ENCODE assay signal across 8 cellular contexts in genomic region chr9:78296208-78296892, GRCh38. TPM values are rescaled to one million over a fixed set of nuclear protein-coding genes. Genes with fewer than 3 reads are reported as not detected.
DNase-seq lines count a peak whose midpoint lies in the region; ATAC-seq and TF ChIP-seq lines count a peak whose summit lies in the region.

No MANE protein-coding gene starts in this region.

- H3K36me3 Mint-ChIP-seq in activated CD4-positive, alpha-beta memory T cell treated with anti-CD3 and anti-CD28 coated beads, Interleukin-2, amount 10 ng/mL, durations not matched to agents 7 days and 5 days (ENCODE audit: low read depth), result peaks cover 23% of the 10 kb centered on the region

- H3K4me1 ChIP-seq in esophagus muscularis mucosa, result peaks cover 30 to 36% (median 31%) of the 10 kb centered on the region in 4 donors
- peaks cover 11 to 15% of the 10 kb centered on the region in 2 donors for H3K4me1 ChIP-seq in mucosa of rectum (ENCODE audit: control insufficient read depth in 2 of 2, insufficient read depth in 2 of 2, low read length in 2 of 2)
- H3K4me1 ChIP-seq in transverse colon, result peaks cover 0 to 29% (median 26%) of the 10 kb centered on the region in 4 donors

- H3K27me3 Mint-ChIP-seq in activated CD4-positive, alpha-beta memory T cell treated with anti-CD3 and anti-CD28 coated beads, Interleukin-2, amount 10 ng/mL, durations not matched to agents 7 days and 5 days, result no peaks in the 10 kb centered on the region

- TF ChIP-seq EP300 in esophagus muscularis mucosa (IDR thresholded peaks at IDR 0.05) (no peak), transverse colon (IDR thresholded peaks at IDR 0.05; ENCODE audit: low read depth) (no peak)

- no peaks in the 10 kb centered on the region for H3K9me3 Mint-ChIP-seq in activated CD4-positive, alpha-beta memory T cell treated with anti-CD3 and anti-CD28 coated beads, Interleukin-2, amount 10 ng/mL, durations not matched to agents 7 days and 5 days

- under 1% methylated on average over 32 of the region's 32 CpGs for WGBS in esophagus muscularis mucosa
- WGBS in transverse colon (ENCODE audit: low coverage in 1 of 2), 2 donors, result 12% methylated on average over 32 of the region's 32 CpGs; no CpG with 5 or more reads in 1 of the 2 donors

- peaks cover 0 to 7% (median 2%) of the 10 kb centered on the region in 4 donors for H3K27me3 ChIP-seq in esophagus muscularis mucosa
- peaks cover 7 to 14% of the 10 kb centered on the region in 2 donors for H3K27me3 ChIP-seq in mucosa of rectum (ENCODE audit: control insufficient read depth in 2 of 2, insufficient read depth in 2 of 2, low read length in 2 of 2)
- H3K27me3 ChIP-seq in transverse colon, result peaks cover 23% of the 10 kb centered on the region

- DNase-seq in EH (ENCODE audit: low read depth) (peak; percentile 68), NCI-H1092 (lab: John Stamatoyannopoulos, UW) (peak; percentile 29), esophagus muscularis mucosa (ENCODE audit: extremely low spot score) (no peak), transverse colon (peak; percentile 20)
- DNase-seq in activated CD4-positive, alpha-beta memory T cell treated with anti-CD3 and anti-CD28 coated beads, Interleukin-2, amount 10 ng/mL, durations not matched to agents 7 days and 5 days, result no peak

- peak overlapping the region; percentile 71 to 86 (median 75) for H3K27ac ChIP-seq in esophagus muscularis mucosa (replicated peaks in 1 of 4)
- H3K27ac ChIP-seq in mucosa of rectum (ENCODE audit: low read depth in 2 of 2, low read length in 2 of 2), result no peak overlapping the region
- peak overlapping the region; percentile 50 to 74 (median 58) for H3K27ac ChIP-seq in transverse colon

- CTCF ChIA-PET in activated CD4-positive, alpha-beta memory T cell treated with anti-CD3 and anti-CD28 coated beads, Interleukin-2, amount 10 ng/mL, durations not matched to agents 7 days and 5 days (lab: Charles Lee), result interaction anchor here (0.5 to 1.5 kb wide), 11 partner anchors 8 to 478 kb away, joined by 3 to 8 read pairs (median 4); partner anchors contain the start of gene CEP78

- H3K4me3 ChIP-seq in esophagus muscularis mucosa (peak overlapping the region; percentile 65 to 82 (median 69)), mucosa of rectum (ENCODE audit: low read length in 2 of 2) (peak overlapping the region; percentile 72 to 74), transverse colon (peak overlapping the region; percentile 10 to 65 (median 49))

- peak overlapping the region; percentile 87 for H3K27ac Mint-ChIP-seq in activated CD4-positive, alpha-beta memory T cell treated with anti-CD3 and anti-CD28 coated beads, Interleukin-2, amount 10 ng/mL, durations not matched to agents 7 days and 5 days

- in situ Hi-C loops in transverse colon (cut with MboI; ENCODE audit: low pct_ligation_motif_present in 1 of 4, low pct_unique_long_range_greater_than_20kb in 1 of 4, low sequenced_read_pairs in 3 of 4), result no loop called here

- peak overlapping the region; percentile 93 for H3K4me3 Mint-ChIP-seq in activated CD4-positive, alpha-beta memory T cell treated with anti-CD3 and anti-CD28 coated beads, Interleukin-2, amount 10 ng/mL, durations not matched to agents 7 days and 5 days

- TF ChIP-seq CTCF in esophagus muscularis mucosa (IDR thresholded peaks at IDR 0.05) (no peak), transverse colon (IDR thresholded peaks at IDR 0.05) (no peak)

- intact Hi-C loops in esophagus muscularis mucosa (cut with DNase I), result loop anchor here (5.0 kb wide), 1 partner anchor 34 kb away; no protein-coding TSS in a partner anchor
- intact Hi-C loops in transverse colon (cut with DNase I; ENCODE audit: low total_unique reads), result no loop called here

- POLR2A ChIA-PET in activated CD4-positive, alpha-beta memory T cell treated with anti-CD3 and anti-CD28 coated beads, Interleukin-2, amount 10 ng/mL, durations not matched to agents 7 days and 5 days (lab: Charles Lee), result interaction anchor here (0.6 to 5.5 kb wide), 22 partner anchors 8 to 1276 kb away, joined by 3 to 51 read pairs (median 4); partner anchors contain the start of genes CEP78 and TLE4

- ATAC-seq in GM21367 (IDR thresholded peaks at IDR 0.05; ENCODE audit: unreplicated experiment) (no peak), HG03135 (IDR thresholded peaks at IDR 0.05; ENCODE audit: unreplicated experiment) (no peak)

- peaks cover 50% of the 10 kb centered on the region for H3K4me1 Mint-ChIP-seq in activated CD4-positive, alpha-beta memory T cell treated with anti-CD3 and anti-CD28 coated beads, Interleukin-2, amount 10 ng/mL, durations not matched to agents 7 days and 5 days

- H3K9me3 ChIP-seq in esophagus muscularis mucosa (no peaks in the 10 kb centered on the region), mucosa of rectum (ENCODE audit: control insufficient read depth in 2 of 2, low read length in 2 of 2) (no peaks in the 10 kb centered on the region), transverse colon (no peaks in the 10 kb centered on the region)

- peak overlapping the region; percentile 34 to 38 for H3K9ac ChIP-seq in mucosa of rectum (ENCODE audit: low read depth in 1 of 2, low read length in 2 of 2)

- H3K36me3 ChIP-seq in esophagus muscularis mucosa, result no peaks in the 10 kb centered on the region
- no peaks in the 10 kb centered on the region for H3K36me3 ChIP-seq in mucosa of rectum (ENCODE audit: control insufficient read depth in 2 of 2, insufficient read depth in 2 of 2, low read length in 2 of 2)
- H3K36me3 ChIP-seq in transverse colon, result no peaks in the 10 kb centered on the region

- no peak for TF ChIP-seq POLR2A in esophagus muscularis mucosa (IDR thresholded peaks at IDR 0.05; ENCODE audit: low read depth)
- TF ChIP-seq POLR2A in transverse colon (IDR thresholded peaks at IDR 0.05), result no peak

RNA-seq across cellular contexts. Expression of gene PSAT1, which starts 0.6 kb away (rescaled TPM):
- total RNA-seq in activated CD4-positive, alpha-beta memory T cell treated with anti-CD3 and anti-CD28 coated beads, Interleukin-2, amount 10 ng/mL, durations not matched to agents 7 days and 5 days, result 100 to 1,000 TPM; 125 to 130 TPM
- total RNA-seq in esophagus muscularis mucosa (1 to 10 TPM; 1.7 to 4.6 (median 2.5) TPM), transverse colon (1 to 10 TPM in 3 of 4 donors, not detected in 1; 1.6 to 3.5 (median 2.3) TPM)

Comparison
In these comparisons a context has a peak if more than half of its experiments do, and no peak if none do; other contexts are left out.
1. DNase-seq: peak in EH (single experiment), NCI-H1092 (single experiment) and transverse colon (single experiment); none in activated CD4-positive, alpha-beta memory T cell treated with anti-CD3 and anti-CD28 coated beads, Interleukin-2, amount 10 ng/mL, durations not matched to agents 7 days and 5 days (single experiment) and esophagus muscularis mucosa (single experiment).
2. H3K27ac ChIP-seq: peak in esophagus muscularis mucosa (4 of 4) and transverse colon (4 of 4); none in mucosa of rectum (0 of 2).
3. RNA of gene PSAT1, which starts 0.6 kb away (total RNA-seq): 125 to 130 TPM in activated CD4-positive, alpha-beta memory T cell treated with anti-CD3 and anti-CD28 coated beads, Interleukin-2, amount 10 ng/mL, durations not matched to agents 7 days and 5 days; 1.7 to 4.6 TPM in esophagus muscularis mucosa and 1.6 to 3.5 TPM in transverse colon; every median in the first group is over 10 times any median in the second.
4. Peak in every context shown above with its lines, with median percentiles within 50 percentile points of each other: H3K4me3 ChIP-seq.